In the genomic region with DNA sequence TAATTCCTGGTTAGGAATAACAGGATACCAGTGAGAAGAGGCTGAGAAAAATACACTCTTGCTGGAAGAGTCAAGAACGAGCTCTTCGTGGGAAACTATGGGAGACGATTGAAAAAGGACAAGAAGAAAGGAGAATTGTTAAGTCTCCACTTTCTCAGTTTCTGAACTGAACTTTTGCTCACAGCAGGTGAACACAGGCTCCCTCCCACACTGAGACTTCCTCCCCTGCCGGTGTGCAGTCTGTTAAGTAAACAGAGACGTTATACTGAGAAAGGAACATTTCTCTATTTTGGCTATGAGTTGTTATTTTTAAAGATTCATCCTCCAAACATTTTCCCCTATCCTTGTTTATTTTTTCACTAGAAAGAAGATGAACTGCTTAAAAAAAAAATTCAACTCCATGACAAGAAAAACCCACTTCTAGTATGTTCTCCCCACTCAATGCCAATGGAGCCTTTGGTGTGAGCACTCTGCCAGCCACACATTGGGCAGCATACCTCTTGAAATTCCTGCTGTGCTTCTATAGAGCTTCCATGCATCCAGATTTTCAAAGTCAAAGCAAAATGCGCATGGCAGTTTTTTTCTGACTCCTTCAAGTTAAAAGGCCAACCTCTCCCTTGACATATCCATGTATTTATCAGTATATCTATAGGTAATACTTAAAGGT, we compare ENCODE assay signal across 16 cellular contexts.
DNase-seq lines count a peak whose midpoint lies in the region; ATAC-seq and TF ChIP-seq lines count a peak whose summit lies in the region.
"Had no signal": no experiment of that assay in that cellular context is flagged by ENCODE, and none has a peak within 500 bp of the region (broad histone marks: within the 10 kb centered on the region; RNA-seq: fewer than 3 reads in every experiment).

No MANE protein-coding gene starts in this region.

- H3K4me3 ChIP-seq in GM12865 (ENCODE audit: low read depth, low read length) (no peak overlapping the region), HEK293 (ENCODE audit: low read depth, low read length) (no peak overlapping the region), right lobe of liver (no peak overlapping the region), gastroesophageal sphincter (no peak overlapping the region), OCI-LY7 (ENCODE audit: low read depth, low read length, poor library complexity, severe bottlenecking) (no peak overlapping the region)
- H3K4me3 ChIP-seq: K562, SJCRH30 had no signal

- no peaks in the 10 kb centered on the region for H3K79me2 ChIP-seq in OCI-LY7 (ENCODE audit: insufficient read depth, low read depth, low read length)

- H3K9me3 ChIP-seq in HEK293 (ENCODE audit: control insufficient read depth, insufficient read depth, low read depth, low read length) (no peaks in the 10 kb centered on the region), right lobe of liver (no peaks in the 10 kb centered on the region), gastroesophageal sphincter (no peaks in the 10 kb centered on the region), OCI-LY7 (ENCODE audit: low read length) (no peaks in the 10 kb centered on the region)
- H3K9me3 ChIP-seq: SJCRH30 had no signal

- no peaks in the 10 kb centered on the region for H3K27me3 ChIP-seq in right lobe of liver
- no peaks in the 10 kb centered on the region for H3K27me3 ChIP-seq in gastroesophageal sphincter
- H3K27me3 ChIP-seq: SJCRH30 had no signal

- no peaks in the 10 kb centered on the region for H4K20me1 ChIP-seq in OCI-LY7 (ENCODE audit: insufficient read depth, low read length)

- peak; percentile 24 for DNase-seq in GM12865 (ENCODE audit: low read depth)
- peak; percentile 7 for DNase-seq in RPMI8226
- no peak for DNase-seq in right lobe of liver
- DNase-seq in C1 segment of cervical spinal cord (lab: John Stamatoyannopoulos, UW): no peak
- DNase-seq in OCI-LY7 (ENCODE audit: low spot score): no peak
- DNase-seq: DMS 273 treated with DMSO at 0.1 percent for 48 hours, HFFc6, MV-4-11, NCI-H1417, NCI-H187 treated with DMSO at 0.1 percent for 48 hours, NCI-H69, SJCRH30 had no signal

- no peak for TF ChIP-seq EP300 in gastroesophageal sphincter (IDR thresholded peaks at IDR 0.05)

- H3K4me1 ChIP-seq in HEK293 (ENCODE audit: control insufficient read depth, insufficient read depth, low read length) (peaks cover 4% of the 10 kb centered on the region; the same call in 1 of the 2 replicates), right lobe of liver (peaks cover 0 to 23% (median 4%) of the 10 kb centered on the region in 4 donors), gastroesophageal sphincter (no peaks in the 10 kb centered on the region), OCI-LY7 (ENCODE audit: insufficient read depth, low read length, poor library complexity, severe bottlenecking) (no peaks in the 10 kb centered on the region)
- H3K4me1 ChIP-seq: SJCRH30 had no signal

- BruUV-seq in OCI-LY7 (replicated peaks; lab: Mats Ljungman, UMichigan): no TSS peak

- H3K36me3 ChIP-seq in HEK293 (ENCODE audit: control insufficient read depth in 2 of 2, insufficient read depth in 1 of 2, low read length in 2 of 2) (no peaks in the 10 kb centered on the region), right lobe of liver (peaks cover 0 to 4% (median 0%) of the 10 kb centered on the region in 4 donors), gastroesophageal sphincter (no peaks in the 10 kb centered on the region), OCI-LY7 (ENCODE audit: insufficient read depth, low read length) (no peaks in the 10 kb centered on the region)
- H3K36me3 ChIP-seq: SJCRH30 had no signal

- intact Hi-C loops in right lobe of liver (cut with DNase I) (no loop called here), OCI-LY7 (cut with micrococcal nuclease; ENCODE audit: unreplicated experiment) (no loop called here)

- CTCF ChIA-PET in HEK293 (lab: Yijun Ruan, JAX): interaction anchor here (0.7 to 0.9 kb wide), 2 partner anchors 94 to 280 kb away, joined by 3 read pairs; no protein-coding TSS in a partner anchor
- CTCF ChIA-PET in OCI-LY7 (lab: Charles Lee; ENCODE audit: unreplicated experiment): no interaction called here

- no peak overlapping the region for H2AFZ ChIP-seq in OCI-LY7 (ENCODE audit: low read length)

- TF ChIP-seq CTCF in GM12865 (IDR thresholded peaks at IDR 0.05; ENCODE audit: insufficient read depth, low read depth, low read length, missing control alignments) (no peak), HEK293 (tag by site-specific recombination; IDR thresholded peaks at IDR 0.05) (no peak), right lobe of liver (IDR thresholded peaks at IDR 0.05) (no peak), gastroesophageal sphincter (IDR thresholded peaks at IDR 0.05) (no peak), OCI-LY7 (conservative IDR thresholded peaks at IDR 0.05; ENCODE audit: low read length) (no peak)

- POLR2A ChIA-PET in HEK293 (lab: Yijun Ruan, JAX) (interaction anchor here (0.7 kb wide), 1 partner anchor 292 kb away, joined by 4 read pairs; no protein-coding TSS in a partner anchor), OCI-LY7 (lab: Charles Lee) (no interaction called here)

- H3K4me2 ChIP-seq in OCI-LY7 (ENCODE audit: low read length): no peak overlapping the region

- ATAC-seq in right lobe of liver (peak; percentile 32 to 59 (median 50)), gastroesophageal sphincter (no peak)
- ATAC-seq: K562 had no signal

- no peak for TF ChIP-seq POLR2A in right lobe of liver (IDR thresholded peaks at IDR 0.05)
- TF ChIP-seq POLR2A in gastroesophageal sphincter (IDR thresholded peaks at IDR 0.05): no peak

- WGBS in right lobe of liver (ENCODE audit: insufficient coverage, low coverage, low lambda C conversion rate, missing lambda C conversion rate): 55% methylated on average over 6 of the region's 6 CpGs
- 54 to 55% methylated on average over 6 of the region's 6 CpGs for WGBS in gastroesophageal sphincter (ENCODE audit: low coverage in 1 of 2), 2 donors

- H3K27ac ChIP-seq in HEK293 (ENCODE audit: extremely low read depth, low read depth, low read length) (no peak overlapping the region), right lobe of liver (no peak overlapping the region), gastroesophageal sphincter (no peak overlapping the region), OCI-LY7 (ENCODE audit: low read depth, low read length, poor library complexity, severe bottlenecking) (no peak overlapping the region)
- H3K27ac ChIP-seq: C4-2B, SJCRH30 had no signal

- H3K9me2 ChIP-seq in OCI-LY7 (ENCODE audit: insufficient read depth, low read length): no peaks in the 10 kb centered on the region

TF ChIP-seq in HEK293, 187 proteins besides CTCF, POLR2A, EP300 and RAD21:
- TF ChIP-seq ZNF549 (tag by site-specific recombination; IDR thresholded peaks at IDR 0.05) (peak; percentile 74; the same call in 1 of the 2 replicates), ZFHX2 (tag by site-specific recombination; conservative IDR thresholded peaks at IDR 0.05) (peak; percentile 22; the same call in 1 of the 2 replicates), ZNF501 (tag by site-specific recombination; IDR thresholded peaks at IDR 0.05) (no peak), ZNF302 (tag by site-specific recombination; IDR thresholded peaks at IDR 0.05; ENCODE audit: low read depth) (no peak), GLIS1 (tag by site-specific recombination; IDR thresholded peaks at IDR 0.05) (peak; percentile 38), PRDM1 (tag by site-specific recombination; IDR thresholded peaks at IDR 0.05) (no peak), ZNF214 (tag by site-specific recombination; IDR thresholded peaks at IDR 0.05; ENCODE audit: borderline replicate concordance) (no peak)

Comparison
In these comparisons a context has a peak if more than half of its experiments do, and no peak if none do; other contexts are left out.
1. DNase-seq: peak in GM12865 (single experiment) and RPMI8226 (single experiment); none in right lobe of liver (0 of 3), C1 segment of cervical spinal cord (0 of 14) and OCI-LY7 (single experiment).